ENCODE assay signal across 8 cellular contexts in genomic region chr2:219596954-219597551, GRCh38. TPM values are rescaled to one million over a fixed set of nuclear protein-coding genes. Genes with fewer than 3 reads are reported as not detected.
DNase-seq lines count a peak whose midpoint lies in the region; ATAC-seq and TF ChIP-seq lines count a peak whose summit lies in the region.

No MANE protein-coding gene starts in this region.

- peaks cover 5% of the 10 kb centered on the region for H3K36me3 Mint-ChIP-seq in T-helper 2 cell treated with Interferon-gamma antibody and Interleukin-4, amounts not matched to agents 5 μg/mL and 100 μg/mL, for 36 hours (ENCODE audit: low read depth)

- H3K27me3 ChIP-seq in fibroblast of lung (ENCODE audit: control insufficient read depth, insufficient read depth, low read length) (no peaks in the 10 kb centered on the region), osteoblast (ENCODE audit: insufficient read depth, low read length) (no peaks in the 10 kb centered on the region)

- no peak for TF ChIP-seq CTCF in fibroblast of lung (conservative IDR thresholded peaks at IDR 0.05 in 1 of 2, IDR thresholded peaks at IDR 0.05 in 1 of 2; ENCODE audit: low read depth in 1 of 2, low read length in 2 of 2)
- no peak for TF ChIP-seq CTCF in osteoblast (IDR thresholded peaks at IDR 0.05; ENCODE audit: extremely low read depth, low read depth, low read length)
- no peak for TF ChIP-seq CTCF in GM13976 (IDR thresholded peaks at IDR 0.05; ENCODE audit: borderline replicate concordance, control extremely low read depth, extremely low read depth, insufficient read depth, missing control alignments)

- H3K4me3 Mint-ChIP-seq in T-helper 2 cell treated with Interferon-gamma antibody and Interleukin-4, amounts not matched to agents 5 μg/mL and 100 μg/mL, for 36 hours = peak overlapping the region; percentile 93

- H3K9me3 Mint-ChIP-seq in T-helper 2 cell treated with Interferon-gamma antibody and Interleukin-4, amounts not matched to agents 5 μg/mL and 100 μg/mL, for 36 hours = no peaks in the 10 kb centered on the region

- H4K20me1 ChIP-seq in fibroblast of lung (ENCODE audit: control insufficient read depth, extremely low read depth, insufficient read depth, low read length) (no peaks in the 10 kb centered on the region), osteoblast (ENCODE audit: insufficient read depth, low read length) (no peaks in the 10 kb centered on the region)

- H3K27ac ChIP-seq in SK-N-MC (peak overlapping the region; percentile 98), fibroblast of lung (ENCODE audit: insufficient read depth, low read length) (peak overlapping the region; percentile 92), osteoblast (ENCODE audit: low read depth, low read length) (peak overlapping the region; percentile 91)

- H3K79me2 ChIP-seq in fibroblast of lung (ENCODE audit: control insufficient read depth, insufficient read depth, low read length) (no peaks in the 10 kb centered on the region), osteoblast (ENCODE audit: insufficient read depth, low read length) (peaks cover 8% of the 10 kb centered on the region)

- H3K4me1 ChIP-seq in fibroblast of lung (ENCODE audit: control insufficient read depth, extremely low read depth, insufficient read depth, low read length) (peaks cover 2% of the 10 kb centered on the region), osteoblast (ENCODE audit: insufficient read depth, low read length) (peaks cover 18% of the 10 kb centered on the region)

- H3K9ac ChIP-seq in SK-N-MC (ENCODE audit: insufficient read length) (peak overlapping the region; percentile 94), fibroblast of lung (ENCODE audit: insufficient read depth, low read length) (peak overlapping the region; percentile 91)

- in situ Hi-C loops in GM13976 (cut with MboI; ENCODE audit: low sequenced_read_pairs, unreplicated experiment) = no loop called here

- DNase-seq in T-helper 2 cell treated with Interferon-gamma antibody and Interleukin-4, amounts not matched to agents 5 μg/mL and 100 μg/mL, for 36 hours (ENCODE audit: low spot score) = no peak
- DNase-seq in T-helper 2 cell = no peak
- no peak for DNase-seq in SK-N-MC (ENCODE audit: low read depth, low spot score)
- peak in 1 of 2 donors; percentile 35 for DNase-seq in fibroblast of lung (ENCODE audit: low read depth in 2 of 2)
- DNase-seq in osteoblast (ENCODE audit: insufficient read length, low spot score, missing footprints) = no peak
- no peak for DNase-seq in NCI-H345 (lab: John Stamatoyannopoulos, UW)
- DNase-seq in GM13976 (ENCODE audit: low spot score) = no peak

- H3K4me1 Mint-ChIP-seq in T-helper 2 cell treated with Interferon-gamma antibody and Interleukin-4, amounts not matched to agents 5 μg/mL and 100 μg/mL, for 36 hours (ENCODE audit: low read depth) = peaks cover 5% of the 10 kb centered on the region

- peak overlapping the region; percentile 94 for H3K27ac Mint-ChIP-seq in T-helper 2 cell treated with Interferon-gamma antibody and Interleukin-4, amounts not matched to agents 5 μg/mL and 100 μg/mL, for 36 hours

- H2AFZ ChIP-seq in fibroblast of lung (ENCODE audit: low read length) (peak overlapping the region; percentile 69), osteoblast (ENCODE audit: low read length) (peak overlapping the region; percentile 98)

- peaks cover 7% of the 10 kb centered on the region; the same call in 1 of the 2 replicates for H3K36me3 ChIP-seq in SK-N-MC (ENCODE audit: insufficient read depth, low read length)
- no peaks in the 10 kb centered on the region for H3K36me3 ChIP-seq in fibroblast of lung (ENCODE audit: control insufficient read depth, insufficient read depth, low read length)
- H3K36me3 ChIP-seq in osteoblast (ENCODE audit: insufficient read depth, low read length) = peaks cover 5% of the 10 kb centered on the region

- H3K4me3 ChIP-seq in SK-N-MC = peak overlapping the region; percentile 88
- H3K4me3 ChIP-seq in fibroblast of lung (replicated peaks in 1 of 4; ENCODE audit: control extremely low read depth in 1 of 4, insufficient read depth in 1 of 4, low read depth in 3 of 4, low read length in 4 of 4) = peak overlapping the region; percentile 74 to 97 (median 92)
- H3K4me3 ChIP-seq in osteoblast (ENCODE audit: insufficient read depth, low read length) = peak overlapping the region; percentile 89

- H3K27me3 Mint-ChIP-seq in T-helper 2 cell treated with Interferon-gamma antibody and Interleukin-4, amounts not matched to agents 5 μg/mL and 100 μg/mL, for 36 hours (ENCODE audit: low read depth) = no peaks in the 10 kb centered on the region

- no peaks in the 10 kb centered on the region for H3K9me3 ChIP-seq in SK-N-MC (ENCODE audit: low read depth, low read length)
- H3K9me3 ChIP-seq in fibroblast of lung (ENCODE audit: control insufficient read depth, insufficient read depth, low read depth, low read length) = no peaks in the 10 kb centered on the region
- H3K9me3 ChIP-seq in osteoblast (ENCODE audit: low read depth, low read length) = no peaks in the 10 kb centered on the region

- ATAC-seq in HG02981 (IDR thresholded peaks at IDR 0.05; ENCODE audit: unreplicated experiment) = peak; percentile 0

- peak overlapping the region; percentile 95 for H3K4me2 ChIP-seq in fibroblast of lung (ENCODE audit: extremely low read depth, insufficient read depth, low read length)
- H3K4me2 ChIP-seq in osteoblast (ENCODE audit: insufficient read depth, low read length) = peak overlapping the region; percentile 99

RNA-seq across cellular contexts. Expression of gene STK11IP, which starts 0.6 kb away (rescaled TPM):
- total RNA-seq in fibroblast of lung (12.8 and 16.8 TPM in 2 replicates), osteoblast (19.4 and 22.1 TPM in 2 replicates)
- 5.6 and 6.7 TPM in 2 replicates for polyA plus RNA-seq in fibroblast of lung
- 9.2 and 11.5 TPM in 2 replicates for polyA plus RNA-seq in fibroblast of lung (2012)
- 35.3 and 36.3 TPM in 2 replicates for polyA minus RNA-seq in fibroblast of lung (ENCODE audit: low replicate concordance)

RNA-seq across cellular contexts. Expression of gene INHA, which starts 24.9 kb away (rescaled TPM):
- 0.26 and 0.50 TPM in 2 replicates for total RNA-seq in fibroblast of lung
- polyA plus RNA-seq in fibroblast of lung = 0.07 and 0.15 TPM in 2 replicates
- 0.09 TPM in 1 of 2 replicates, not detected in the other for polyA plus RNA-seq in fibroblast of lung (2012)
- polyA minus RNA-seq in fibroblast of lung (ENCODE audit: low replicate concordance) = not detected in 2 replicates
- under 0.01 and 0.29 TPM in 2 replicates for total RNA-seq in osteoblast

RNA-seq across cellular contexts. Expression of gene OBSL1, which starts 25.7 kb away (rescaled TPM):
- total RNA-seq in fibroblast of lung = 28.7 and 34.4 TPM in 2 replicates
- polyA plus RNA-seq in fibroblast of lung = 15.2 and 24.7 TPM in 2 replicates
- polyA plus RNA-seq in fibroblast of lung (2012) = 22.6 and 32.7 TPM in 2 replicates
- polyA minus RNA-seq in fibroblast of lung (ENCODE audit: low replicate concordance) = 41.1 and 60.3 TPM in 2 replicates
- 60.4 and 65.9 TPM in 2 replicates for total RNA-seq in osteoblast

RNA-seq across cellular contexts. Expression of gene SLC4A3, which starts 30.4 kb away (rescaled TPM):
- total RNA-seq in fibroblast of lung = 1.3 and 1.5 TPM in 2 replicates
- 0.93 and 1.4 TPM in 2 replicates for polyA plus RNA-seq in fibroblast of lung
- polyA plus RNA-seq in fibroblast of lung (2012) = 1.5 and 2.5 TPM in 2 replicates
- polyA minus RNA-seq in fibroblast of lung (ENCODE audit: low replicate concordance) = 2.5 and 2.8 TPM in 2 replicates
- total RNA-seq in osteoblast = 2.5 and 3.8 TPM in 2 replicates

RNA-seq across cellular contexts. Expression of gene TMEM198, which starts 53.2 kb away (rescaled TPM):
- total RNA-seq in fibroblast of lung (0.77 and 0.99 TPM in 2 replicates), osteoblast (1.1 and 1.5 TPM in 2 replicates)
- 0.49 and 0.70 TPM in 2 replicates for polyA plus RNA-seq in fibroblast of lung
- polyA plus RNA-seq in fibroblast of lung (2012) = 0.80 and 1.1 TPM in 2 replicates
- polyA minus RNA-seq in fibroblast of lung (ENCODE audit: low replicate concordance) = 0.63 and 0.85 TPM in 2 replicates
